Comparison of ENCODE assay signal across 32 cellular contexts in the genomic region with DNA sequence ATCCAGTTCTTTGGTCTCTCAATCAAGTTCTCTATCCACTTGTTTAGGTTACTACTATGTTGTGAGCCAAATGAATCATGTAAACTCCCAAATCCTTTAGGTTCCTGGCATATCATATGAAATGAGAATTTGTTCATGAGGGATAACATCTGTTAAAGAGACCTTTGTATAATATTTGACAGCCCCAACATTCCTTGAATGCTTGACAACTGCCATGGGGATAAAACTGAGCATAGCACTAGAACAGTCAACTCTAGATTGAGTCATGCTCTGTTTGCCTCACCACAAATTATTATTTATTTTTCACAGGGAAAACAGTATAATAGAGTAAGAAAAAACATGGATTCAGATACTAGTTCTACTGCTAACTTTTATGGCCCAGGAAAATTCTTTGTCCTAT.
DNase-seq lines count a peak whose midpoint lies in the region; ATAC-seq and TF ChIP-seq lines count a peak whose summit lies in the region.
"Had no signal": no experiment of that assay in that cellular context is flagged by ENCODE, and none has a peak within 500 bp of the region (broad histone marks: within the 10 kb centered on the region; RNA-seq: fewer than 3 reads in every experiment).

No MANE protein-coding gene starts in this region.

- BruUV-seq in mammary epithelial cell (replicated peaks; lab: Mats Ljungman, UMichigan): no TSS peak

- H3K79me2 ChIP-seq in mammary epithelial cell (ENCODE audit: insufficient read depth, low read length): no peaks in the 10 kb centered on the region

- no peaks in the 10 kb centered on the region for H3K4me1 ChIP-seq in mammary epithelial cell (ENCODE audit: insufficient read depth, low read length)
- H3K4me1 ChIP-seq: gastrocnemius medialis, spleen, upper lobe of right lung had no signal

- intact Hi-C loops in mammary epithelial cell (cut with micrococcal nuclease): no loop called here

- CTCF ChIA-PET in mammary epithelial cell (lab: Charles Lee; ENCODE audit: low non-redundant PET): no interaction called here

- no peaks in the 10 kb centered on the region for H3K27me3 ChIP-seq in mammary epithelial cell (ENCODE audit: insufficient read depth, low read length)
- H3K27me3 ChIP-seq: cardiac muscle cell, gastrocnemius medialis, spleen, upper lobe of right lung had no signal

- dilution Hi-C loops in mammary epithelial cell (cut with HindIII; ENCODE audit: low sequenced_read_pairs): no loop called here

- H3K27ac ChIP-seq in mammary epithelial cell (ENCODE audit: insufficient read depth, low read depth, low read length): no peak overlapping the region
- H3K27ac ChIP-seq: cardiac muscle cell, gastrocnemius medialis, spleen, upper lobe of right lung had no signal

- no peak for ATAC-seq in HG02610 (IDR thresholded peaks at IDR 0.05; ENCODE audit: unreplicated experiment)
- ATAC-seq: activated CD8-positive, alpha-beta T cell treated with anti-CD3 and anti-CD28 coated beads, Interleukin-2, amount 10 ng/mL, durations not matched to agents 7 days and 5 days; gastrocnemius medialis; GM23338; stimulated activated effector memory CD8-positive, alpha-beta T cell treated with anti-CD3 and anti-CD28 coated beads, Interleukin-12 subunit alpha, Interleukin-12 subunit beta, amount 100 ng/mL, for 72 hours; upper lobe of right lung had no signal

- DNase-seq in T47D (ENCODE audit: low read depth in 1 of 2, low spot score in 1 of 2): peak; percentile 11 to 65
- no peak for DNase-seq in mammary epithelial cell
- peak; percentile 46 for DNase-seq in epithelial cell of proximal tubule (ENCODE audit: low read depth)
- peak; percentile 77 for DNase-seq in kidney tubule cell (ENCODE audit: low spot score)
- no peak for DNase-seq in G401 (ENCODE audit: low spot score)
- DNase-seq in NCI-H1105 treated with DMSO at 0.1 percent for 48 hours (lab: John Stamatoyannopoulos, UW): no peak
- DNase-seq in SKM-1 (lab: John Stamatoyannopoulos, UW; ENCODE audit: unreplicated experiment): no peak
- DNase-seq: activated CD8-positive, alpha-beta T cell treated with anti-CD3 and anti-CD28 coated beads, Interleukin-2, amount 10 ng/mL, durations not matched to agents 7 days and 5 days; activated gamma-delta T cell treated with Interleukin-2 at 50 U/mL for 16 hours; activated T-cell treated with anti-CD3 and anti-CD28 coated beads for 4 hours; AML-193; CD4-positive, alpha-beta memory T cell; cortex of kidney; DMS53; gastrocnemius medialis; GF-D8; hypothalamus; NCI-H1417; NCI-H2081 treated with DMSO at 0.1 percent for 48 hours; NCI-H510A; occipital lobe; SHP77 treated with DMSO at 0.1 percent for 48 hours; spleen; stimulated activated CD4-positive, alpha-beta T cell treated with anti-CD3 and anti-CD28 coated beads, Interleukin-2, amount 100 ng/mL, for 48 hours; substantia nigra; T-helper 1 cell; upper lobe of right lung had no signal

- H3K4me3 ChIP-seq in mammary epithelial cell (replicated peaks in 1 of 3; ENCODE audit: insufficient read depth in 1 of 3, low read depth in 2 of 3, low read length in 3 of 3) (no peak overlapping the region), epithelial cell of proximal tubule (ENCODE audit: low read depth, low read length) (no peak overlapping the region)
- H3K4me3 ChIP-seq: cardiac muscle cell, gastrocnemius medialis, GM23338, lung, spleen, upper lobe of right lung had no signal

- no peaks in the 10 kb centered on the region for H3K9me3 ChIP-seq in mammary epithelial cell (replicated peaks; ENCODE audit: insufficient read depth, low read length)
- H3K9me3 ChIP-seq: gastrocnemius medialis, spleen, upper lobe of right lung had no signal

- H3K4me2 ChIP-seq in mammary epithelial cell (ENCODE audit: insufficient read depth, low read depth, low read length): no peak overlapping the region
- H3K4me2 ChIP-seq: GM23338 had no signal

- TF ChIP-seq CTCF in mammary epithelial cell (conservative IDR thresholded peaks at IDR 0.05 in 1 of 2, IDR thresholded peaks at IDR 0.05 in 1 of 2; ENCODE audit: extremely low read depth in 1 of 2, insufficient read depth in 1 of 2, low read depth in 1 of 2, low read length in 2 of 2) (no peak), epithelial cell of proximal tubule (conservative IDR thresholded peaks at IDR 0.05; ENCODE audit: low read depth, low read length) (no peak)

- H3K9ac ChIP-seq in mammary epithelial cell (ENCODE audit: insufficient read depth, low read length): no peak overlapping the region

- no peaks in the 10 kb centered on the region for H3K36me3 ChIP-seq in mammary epithelial cell (ENCODE audit: insufficient read depth, low read length)
- H3K36me3 ChIP-seq: cardiac muscle cell, gastrocnemius medialis, spleen, upper lobe of right lung had no signal

- no peak overlapping the region for H2AFZ ChIP-seq in mammary epithelial cell (ENCODE audit: low read depth, low read length)
- H2AFZ ChIP-seq: GM23338 had no signal

- H4K20me1 ChIP-seq in mammary epithelial cell (ENCODE audit: insufficient read depth, low read length): no peaks in the 10 kb centered on the region

- in situ Hi-C loops in T47D (cut with HindIII; ENCODE audit: low pct_unique_long_range_greater_than_20kb, low sequenced_read_pairs) (no loop called here), mammary epithelial cell (cut with MboI; ENCODE audit: low sequenced_read_pairs in 2 of 2) (no loop called here), G401 (cut with HindIII; ENCODE audit: low sequenced_read_pairs) (no loop called here)

Comparison
In these comparisons a context has a peak if more than half of its experiments do, and no peak if none do; other contexts are left out.
1. DNase-seq: peak in T47D (2 of 2), epithelial cell of proximal tubule (single experiment) and kidney tubule cell (single experiment); none in mammary epithelial cell (single experiment), G401 (single experiment), NCI-H1105 treated with DMSO at 0.1 percent for 48 hours (single experiment) and SKM-1 (single experiment).